In the genomic region with DNA sequence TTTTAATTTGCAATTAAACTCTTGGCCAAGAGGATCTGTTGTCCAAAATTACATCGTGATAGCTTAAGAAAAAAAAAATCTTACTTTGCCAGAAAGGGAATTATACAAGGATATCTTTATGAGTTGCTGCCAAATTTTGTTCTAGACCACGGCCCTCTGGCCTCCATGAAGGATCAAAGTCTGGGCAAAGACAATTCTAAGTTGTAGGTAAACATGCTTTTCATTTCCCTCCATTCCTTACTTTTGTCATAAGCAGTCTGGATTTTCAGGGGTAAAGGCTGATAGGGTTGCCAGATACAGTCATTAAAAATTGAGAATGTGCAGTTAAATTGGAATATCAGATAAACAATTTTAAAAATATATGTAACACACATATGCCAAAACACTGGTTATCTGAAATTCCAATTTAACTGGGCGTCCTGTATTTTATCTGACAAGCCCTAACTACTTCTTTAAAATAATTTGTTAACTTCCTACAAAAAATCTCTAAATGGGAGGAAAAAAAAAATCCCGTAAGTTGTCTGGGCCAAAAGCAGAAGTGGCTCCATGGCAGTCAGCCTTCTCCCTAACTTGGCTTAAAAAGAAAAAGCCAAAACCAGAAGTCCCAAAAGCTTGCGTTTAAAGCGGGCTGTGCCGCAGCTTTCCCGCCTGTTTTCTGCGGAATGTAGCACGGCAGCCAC, we compare ENCODE assay signal across 1 cellular context.
TF ChIP-seq lines count a peak whose summit lies in the region.

No MANE protein-coding gene starts in this region.

TF ChIP-seq in HepG2, 621 proteins besides CTCF, POLR2A, EP300 and RAD21 (continued from another document and continues in another):
- TF ChIP-seq ZNF879 (CRISPR knock-in tag; IDR thresholded peaks at IDR 0.05) (0 out of 2 replicates have a peak, but pooled peaks have one; percentile 29), FOXA1 (IDR thresholded peaks at IDR 0.05) (no peak), FOXA1 (CRISPR knock-in tag; IDR thresholded peaks at IDR 0.05) (peak; percentile 53), GATA4 (IDR thresholded peaks at IDR 0.05; ENCODE audit: borderline replicate concordance, low read depth) (no peak), PHB2 (IDR thresholded peaks at IDR 0.05; ENCODE audit: partially characterized antibody) (no peak), ZNF839 (CRISPR knock-in tag; IDR thresholded peaks at IDR 0.05; ENCODE audit: borderline replicate concordance) (no peak), DMAP1 (CRISPR knock-in tag; IDR thresholded peaks at IDR 0.05) (no peak), MTA3 (CRISPR knock-in tag; IDR thresholded peaks at IDR 0.05) (no peak), GFI1 (CRISPR knock-in tag; IDR thresholded peaks at IDR 0.05; ENCODE audit: borderline replicate concordance) (no peak), HOXD1 (CRISPR knock-in tag; IDR thresholded peaks at IDR 0.05) (no peak), ZNF501 (CRISPR knock-in tag; IDR thresholded peaks at IDR 0.05) (no peak), ZFAT (CRISPR knock-in tag; conservative IDR thresholded peaks at IDR 0.05) (no peak), SPEN (CRISPR knock-in tag; IDR thresholded peaks at IDR 0.05; ENCODE audit: low read depth) (no peak), STAT5B (CRISPR knock-in tag; IDR thresholded peaks at IDR 0.05) (no peak), SMARCC2 (IDR thresholded peaks at IDR 0.05) (no peak), ZNF430 (CRISPR knock-in tag; IDR thresholded peaks at IDR 0.05) (no peak), ZSCAN9 (CRISPR knock-in tag; IDR thresholded peaks at IDR 0.05; ENCODE audit: borderline replicate concordance) (no peak), EHMT2 (IDR thresholded peaks at IDR 0.05; ENCODE audit: borderline replicate concordance, low read depth, low read length) (peak; percentile 78; the same call in 1 of the 2 replicates), SIX4 (CRISPR knock-in tag; IDR thresholded peaks at IDR 0.05) (no peak), NFKB2 (CRISPR knock-in tag; IDR thresholded peaks at IDR 0.05; ENCODE audit: borderline replicate concordance) (no peak), TEAD3 (CRISPR knock-in tag; optimal IDR thresholded peaks at IDR 0.05; ENCODE audit: borderline replicate concordance) (peak; percentile 78), KDM5B (CRISPR knock-in tag; IDR thresholded peaks at IDR 0.05; ENCODE audit: borderline replicate concordance) (no peak)
- TF ChIP-seq, protein P1, sequence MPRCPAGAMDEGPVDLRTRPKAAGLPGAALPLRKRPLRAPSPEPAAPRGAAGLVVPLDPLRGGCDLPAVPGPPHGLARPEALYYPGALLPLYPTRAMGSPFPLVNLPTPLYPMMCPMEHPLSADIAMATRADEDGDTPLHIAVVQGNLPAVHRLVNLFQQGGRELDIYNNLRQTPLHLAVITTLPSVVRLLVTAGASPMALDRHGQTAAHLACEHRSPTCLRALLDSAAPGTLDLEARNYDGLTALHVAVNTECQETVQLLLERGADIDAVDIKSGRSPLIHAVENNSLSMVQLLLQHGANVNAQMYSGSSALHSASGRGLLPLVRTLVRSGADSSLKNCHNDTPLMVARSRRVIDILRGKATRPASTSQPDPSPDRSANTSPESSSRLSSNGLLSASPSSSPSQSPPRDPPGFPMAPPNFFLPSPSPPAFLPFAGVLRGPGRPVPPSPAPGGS (CRISPR knock-in tag; IDR thresholded peaks at IDR 0.05), result no peak
- TF ChIP-seq, protein P2, sequence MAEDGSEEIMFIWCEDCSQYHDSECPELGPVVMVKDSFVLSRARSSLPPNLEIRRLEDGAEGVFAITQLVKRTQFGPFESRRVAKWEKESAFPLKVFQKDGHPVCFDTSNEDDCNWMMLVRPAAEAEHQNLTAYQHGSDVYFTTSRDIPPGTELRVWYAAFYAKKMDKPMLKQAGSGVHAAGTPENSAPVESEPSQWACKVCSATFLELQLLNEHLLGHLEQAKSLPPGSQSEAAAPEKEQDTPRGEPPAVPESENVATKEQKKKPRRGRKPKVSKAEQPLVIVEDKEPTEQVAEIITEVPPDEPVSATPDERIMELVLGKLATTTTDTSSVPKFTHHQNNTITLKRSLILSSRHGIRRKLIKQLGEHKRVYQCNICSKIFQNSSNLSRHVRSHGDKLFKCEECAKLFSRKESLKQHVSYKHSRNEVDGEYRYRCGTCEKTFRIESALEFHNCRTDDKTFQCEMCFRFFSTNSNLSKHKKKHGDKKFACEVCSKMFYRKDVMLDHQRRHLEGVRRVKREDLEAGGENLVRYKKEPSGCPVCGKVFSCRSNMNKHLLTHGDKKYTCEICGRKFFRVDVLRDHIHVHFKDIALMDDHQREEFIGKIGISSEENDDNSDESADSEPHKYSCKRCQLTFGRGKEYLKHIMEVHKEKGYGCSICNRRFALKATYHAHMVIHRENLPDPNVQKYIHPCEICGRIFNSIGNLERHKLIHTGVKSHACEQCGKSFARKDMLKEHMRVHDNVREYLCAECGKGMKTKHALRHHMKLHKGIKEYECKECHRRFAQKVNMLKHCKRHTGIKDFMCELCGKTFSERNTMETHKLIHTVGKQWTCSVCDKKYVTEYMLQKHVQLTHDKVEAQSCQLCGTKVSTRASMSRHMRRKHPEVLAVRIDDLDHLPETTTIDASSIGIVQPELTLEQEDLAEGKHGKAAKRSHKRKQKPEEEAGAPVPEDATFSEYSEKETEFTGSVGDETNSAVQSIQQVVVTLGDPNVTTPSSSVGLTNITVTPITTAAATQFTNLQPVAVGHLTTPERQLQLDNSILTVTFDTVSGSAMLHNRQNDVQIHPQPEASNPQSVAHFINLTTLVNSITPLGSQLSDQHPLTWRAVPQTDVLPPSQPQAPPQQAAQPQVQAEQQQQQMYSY (CRISPR knock-in tag; IDR thresholded peaks at IDR 0.05), result no peak
- TF ChIP-seq, protein P3, sequence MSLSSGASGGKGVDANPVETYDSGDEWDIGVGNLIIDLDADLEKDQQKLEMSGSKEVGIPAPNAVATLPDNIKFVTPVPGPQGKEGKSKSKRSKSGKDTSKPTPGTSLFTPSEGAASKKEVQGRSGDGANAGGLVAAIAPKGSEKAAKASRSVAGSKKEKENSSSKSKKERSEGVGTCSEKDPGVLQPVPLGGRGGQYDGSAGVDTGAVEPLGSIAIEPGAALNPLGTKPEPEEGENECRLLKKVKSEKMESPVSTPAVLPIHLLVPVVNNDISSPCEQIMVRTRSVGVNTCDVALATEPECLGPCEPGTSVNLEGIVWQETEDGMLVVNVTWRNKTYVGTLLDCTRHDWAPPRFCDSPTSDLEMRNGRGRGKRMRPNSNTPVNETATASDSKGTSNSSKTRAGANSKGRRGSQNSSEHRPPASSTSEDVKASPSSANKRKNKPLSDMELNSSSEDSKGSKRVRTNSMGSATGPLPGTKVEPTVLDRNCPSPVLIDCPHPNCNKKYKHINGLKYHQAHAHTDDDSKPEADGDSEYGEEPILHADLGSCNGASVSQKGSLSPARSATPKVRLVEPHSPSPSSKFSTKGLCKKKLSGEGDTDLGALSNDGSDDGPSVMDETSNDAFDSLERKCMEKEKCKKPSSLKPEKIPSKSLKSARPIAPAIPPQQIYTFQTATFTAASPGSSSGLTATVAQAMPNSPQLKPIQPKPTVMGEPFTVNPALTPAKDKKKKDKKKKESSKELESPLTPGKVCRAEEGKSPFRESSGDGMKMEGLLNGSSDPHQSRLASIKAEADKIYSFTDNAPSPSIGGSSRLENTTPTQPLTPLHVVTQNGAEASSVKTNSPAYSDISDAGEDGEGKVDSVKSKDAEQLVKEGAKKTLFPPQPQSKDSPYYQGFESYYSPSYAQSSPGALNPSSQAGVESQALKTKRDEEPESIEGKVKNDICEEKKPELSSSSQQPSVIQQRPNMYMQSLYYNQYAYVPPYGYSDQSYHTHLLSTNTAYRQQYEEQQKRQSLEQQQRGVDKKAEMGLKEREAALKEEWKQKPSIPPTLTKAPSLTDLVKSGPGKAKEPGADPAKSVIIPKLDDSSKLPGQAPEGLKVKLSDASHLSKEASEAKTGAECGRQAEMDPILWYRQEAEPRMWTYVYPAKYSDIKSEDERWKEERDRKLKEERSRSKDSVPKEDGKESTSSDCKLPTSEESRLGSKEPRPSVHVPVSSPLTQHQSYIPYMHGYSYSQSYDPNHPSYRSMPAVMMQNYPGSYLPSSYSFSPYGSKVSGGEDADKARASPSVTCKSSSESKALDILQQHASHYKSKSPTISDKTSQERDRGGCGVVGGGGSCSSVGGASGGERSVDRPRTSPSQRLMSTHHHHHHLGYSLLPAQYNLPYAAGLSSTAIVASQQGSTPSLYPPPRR (CRISPR knock-in tag; IDR thresholded peaks at IDR 0.05; ENCODE audit: borderline replicate concordance), result no peak
- TF ChIP-seq, protein P4, sequence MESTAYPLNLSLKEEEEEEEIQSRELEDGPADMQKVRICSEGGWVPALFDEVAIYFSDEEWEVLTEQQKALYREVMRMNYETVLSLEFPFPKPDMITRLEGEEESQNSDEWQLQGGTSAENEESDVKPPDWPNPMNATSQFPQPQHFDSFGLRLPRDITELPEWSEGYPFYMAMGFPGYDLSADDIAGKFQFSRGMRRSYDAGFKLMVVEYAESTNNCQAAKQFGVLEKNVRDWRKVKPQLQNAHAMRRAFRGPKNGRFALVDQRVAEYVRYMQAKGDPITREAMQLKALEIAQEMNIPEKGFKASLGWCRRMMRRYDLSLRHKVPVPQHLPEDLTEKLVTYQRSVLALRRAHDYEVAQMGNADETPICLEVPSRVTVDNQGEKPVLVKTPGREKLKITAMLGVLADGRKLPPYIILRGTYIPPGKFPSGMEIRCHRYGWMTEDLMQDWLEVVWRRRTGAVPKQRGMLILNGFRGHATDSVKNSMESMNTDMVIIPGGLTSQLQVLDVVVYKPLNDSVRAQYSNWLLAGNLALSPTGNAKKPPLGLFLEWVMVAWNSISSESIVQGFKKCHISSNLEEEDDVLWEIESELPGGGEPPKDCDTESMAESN (CRISPR knock-in tag; conservative IDR thresholded peaks at IDR 0.05), result no peak
- TF ChIP-seq, protein P5, sequence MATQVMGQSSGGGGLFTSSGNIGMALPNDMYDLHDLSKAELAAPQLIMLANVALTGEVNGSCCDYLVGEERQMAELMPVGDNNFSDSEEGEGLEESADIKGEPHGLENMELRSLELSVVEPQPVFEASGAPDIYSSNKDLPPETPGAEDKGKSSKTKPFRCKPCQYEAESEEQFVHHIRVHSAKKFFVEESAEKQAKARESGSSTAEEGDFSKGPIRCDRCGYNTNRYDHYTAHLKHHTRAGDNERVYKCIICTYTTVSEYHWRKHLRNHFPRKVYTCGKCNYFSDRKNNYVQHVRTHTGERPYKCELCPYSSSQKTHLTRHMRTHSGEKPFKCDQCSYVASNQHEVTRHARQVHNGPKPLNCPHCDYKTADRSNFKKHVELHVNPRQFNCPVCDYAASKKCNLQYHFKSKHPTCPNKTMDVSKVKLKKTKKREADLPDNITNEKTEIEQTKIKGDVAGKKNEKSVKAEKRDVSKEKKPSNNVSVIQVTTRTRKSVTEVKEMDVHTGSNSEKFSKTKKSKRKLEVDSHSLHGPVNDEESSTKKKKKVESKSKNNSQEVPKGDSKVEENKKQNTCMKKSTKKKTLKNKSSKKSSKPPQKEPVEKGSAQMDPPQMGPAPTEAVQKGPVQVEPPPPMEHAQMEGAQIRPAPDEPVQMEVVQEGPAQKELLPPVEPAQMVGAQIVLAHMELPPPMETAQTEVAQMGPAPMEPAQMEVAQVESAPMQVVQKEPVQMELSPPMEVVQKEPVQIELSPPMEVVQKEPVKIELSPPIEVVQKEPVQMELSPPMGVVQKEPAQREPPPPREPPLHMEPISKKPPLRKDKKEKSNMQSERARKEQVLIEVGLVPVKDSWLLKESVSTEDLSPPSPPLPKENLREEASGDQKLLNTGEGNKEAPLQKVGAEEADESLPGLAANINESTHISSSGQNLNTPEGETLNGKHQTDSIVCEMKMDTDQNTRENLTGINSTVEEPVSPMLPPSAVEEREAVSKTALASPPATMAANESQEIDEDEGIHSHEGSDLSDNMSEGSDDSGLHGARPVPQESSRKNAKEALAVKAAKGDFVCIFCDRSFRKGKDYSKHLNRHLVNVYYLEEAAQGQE (IDR thresholded peaks at IDR 0.05; ENCODE audit: borderline replicate concordance in 1 of 2, low read depth in 1 of 2, low read length in 2 of 2), result 0 out of 4 replicates have a peak, but pooled peaks of 1 of the 2 experiments have one; percentile 23
- TF ChIP-seq, protein P6, sequence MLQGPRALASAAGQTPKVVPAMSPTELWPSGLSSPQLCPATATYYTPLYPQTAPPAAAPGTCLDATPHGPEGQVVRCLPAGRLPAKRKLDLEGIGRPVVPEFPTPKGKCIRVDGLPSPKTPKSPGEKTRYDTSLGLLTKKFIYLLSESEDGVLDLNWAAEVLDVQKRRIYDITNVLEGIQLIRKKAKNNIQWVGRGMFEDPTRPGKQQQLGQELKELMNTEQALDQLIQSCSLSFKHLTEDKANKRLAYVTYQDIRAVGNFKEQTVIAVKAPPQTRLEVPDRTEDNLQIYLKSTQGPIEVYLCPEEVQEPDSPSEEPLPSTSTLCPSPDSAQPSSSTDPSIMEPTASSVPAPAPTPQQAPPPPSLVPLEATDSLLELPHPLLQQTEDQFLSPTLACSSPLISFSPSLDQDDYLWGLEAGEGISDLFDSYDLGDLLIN (CRISPR knock-in tag; IDR thresholded peaks at IDR 0.05; ENCODE audit: borderline replicate concordance), result no peak
- TF ChIP-seq, protein P7, sequence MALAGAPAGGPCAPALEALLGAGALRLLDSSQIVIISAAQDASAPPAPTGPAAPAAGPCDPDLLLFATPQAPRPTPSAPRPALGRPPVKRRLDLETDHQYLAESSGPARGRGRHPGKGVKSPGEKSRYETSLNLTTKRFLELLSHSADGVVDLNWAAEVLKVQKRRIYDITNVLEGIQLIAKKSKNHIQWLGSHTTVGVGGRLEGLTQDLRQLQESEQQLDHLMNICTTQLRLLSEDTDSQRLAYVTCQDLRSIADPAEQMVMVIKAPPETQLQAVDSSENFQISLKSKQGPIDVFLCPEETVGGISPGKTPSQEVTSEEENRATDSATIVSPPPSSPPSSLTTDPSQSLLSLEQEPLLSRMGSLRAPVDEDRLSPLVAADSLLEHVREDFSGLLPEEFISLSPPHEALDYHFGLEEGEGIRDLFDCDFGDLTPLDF (CRISPR knock-in tag; IDR thresholded peaks at IDR 0.05), result peak; percentile 83; the same call in 1 of the 2 replicates
- TF ChIP-seq, protein P8, sequence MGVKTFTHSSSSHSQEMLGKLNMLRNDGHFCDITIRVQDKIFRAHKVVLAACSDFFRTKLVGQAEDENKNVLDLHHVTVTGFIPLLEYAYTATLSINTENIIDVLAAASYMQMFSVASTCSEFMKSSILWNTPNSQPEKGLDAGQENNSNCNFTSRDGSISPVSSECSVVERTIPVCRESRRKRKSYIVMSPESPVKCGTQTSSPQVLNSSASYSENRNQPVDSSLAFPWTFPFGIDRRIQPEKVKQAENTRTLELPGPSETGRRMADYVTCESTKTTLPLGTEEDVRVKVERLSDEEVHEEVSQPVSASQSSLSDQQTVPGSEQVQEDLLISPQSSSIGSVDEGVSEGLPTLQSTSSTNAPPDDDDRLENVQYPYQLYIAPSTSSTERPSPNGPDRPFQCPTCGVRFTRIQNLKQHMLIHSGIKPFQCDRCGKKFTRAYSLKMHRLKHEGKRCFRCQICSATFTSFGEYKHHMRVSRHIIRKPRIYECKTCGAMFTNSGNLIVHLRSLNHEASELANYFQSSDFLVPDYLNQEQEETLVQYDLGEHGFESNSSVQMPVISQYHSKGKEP (CRISPR knock-in tag; IDR thresholded peaks at IDR 0.05), result 0 out of 2 replicates have a peak, but pooled peaks have one; percentile 36
- TF ChIP-seq, protein P9, sequence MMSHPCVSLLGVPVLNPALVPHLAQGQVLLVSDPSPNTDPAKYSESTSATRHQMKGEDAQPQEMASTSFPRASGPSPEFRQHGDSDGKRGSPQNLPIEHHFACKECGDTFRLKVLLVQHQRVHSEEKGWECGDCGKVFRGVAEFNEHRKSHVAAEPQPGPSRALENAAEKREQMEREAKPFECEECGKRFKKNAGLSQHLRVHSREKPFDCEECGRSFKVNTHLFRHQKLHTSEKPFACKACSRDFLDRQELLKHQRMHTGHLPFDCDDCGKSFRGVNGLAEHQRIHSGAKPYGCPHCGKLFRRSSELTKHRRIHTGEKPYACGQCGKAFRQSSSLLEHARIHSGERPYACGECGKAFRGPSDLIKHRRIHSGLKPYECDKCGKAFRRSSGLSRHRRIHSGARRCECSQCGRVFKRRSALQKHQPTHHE (CRISPR knock-in tag; IDR thresholded peaks at IDR 0.05; ENCODE audit: borderline replicate concordance), result no peak; the same call in 1 of the 2 replicates
- TF ChIP-seq, protein P10, sequence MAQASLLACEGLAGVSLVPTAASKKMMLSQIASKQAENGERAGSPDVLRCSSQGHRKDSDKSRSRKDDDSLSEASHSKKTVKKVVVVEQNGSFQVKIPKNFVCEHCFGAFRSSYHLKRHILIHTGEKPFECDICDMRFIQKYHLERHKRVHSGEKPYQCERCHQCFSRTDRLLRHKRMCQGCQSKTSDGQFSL (CRISPR knock-in tag; IDR thresholded peaks at IDR 0.05), result no peak
